ENCODE assay signal across 27 cellular contexts in genomic region chr12:121428883-121429282, GRCh38. TPM values are rescaled to one million over a fixed set of nuclear protein-coding genes. Genes with fewer than 3 reads are reported as not detected.
DNase-seq lines count a peak whose midpoint lies in the region; ATAC-seq and TF ChIP-seq lines count a peak whose summit lies in the region.
"Had no signal": no experiment of that assay in that cellular context is flagged by ENCODE, and none has a peak within 500 bp of the region (broad histone marks: within the 10 kb centered on the region; RNA-seq: fewer than 3 reads in every experiment).

No MANE protein-coding gene starts in this region.

- H3K27me3 ChIP-seq in DOHH2 (ENCODE audit: control insufficient read depth, low read length) (no peaks in the 10 kb centered on the region), mesenchymal stem cell (ENCODE audit: control insufficient read depth in 1 of 2, insufficient read depth in 1 of 2, low read length in 2 of 2) (no peaks in the 10 kb centered on the region), foreskin keratinocyte (no peaks in the 10 kb centered on the region)
- H3K27me3 ChIP-seq: esophagus squamous epithelium, hepatocyte, ovary had no signal

- no peak overlapping the region for H3K4ac ChIP-seq in mesenchymal stem cell (ENCODE audit: low read depth in 1 of 2, low read length in 2 of 2)

- H3K14ac ChIP-seq in mesenchymal stem cell (ENCODE audit: low read length in 2 of 2): no peak overlapping the region

- intact Hi-C loops in activated CD4-positive, alpha-beta T cell treated with anti-CD3 and anti-CD28 coated beads for 36 hours (cut with DNase I, micrococcal nuclease): no loop called here

- no peak overlapping the region for H3K4me3 Mint-ChIP-seq in activated CD4-positive, alpha-beta T cell treated with anti-CD3 and anti-CD28 coated beads for 36 hours
- no peak overlapping the region for H3K4me3 Mint-ChIP-seq in activated naive CD8-positive, alpha-beta T cell
- H3K4me3 Mint-ChIP-seq: activated CD4-positive, alpha-beta T cell treated with anti-CD3 and anti-CD28 coated beads, Interleukin-2, amount 10 ng/mL, durations not matched to agents 7 days and 5 days; IgD-negative memory B cell; nephron had no signal

- DNase-seq in activated CD4-positive, alpha-beta T cell treated with anti-CD3 and anti-CD28 coated beads for 36 hours: no peak
- DNase-seq in activated CD4-positive, alpha-beta T cell treated with anti-CD3 and anti-CD28 coated beads for 4 hours: no peak
- DNase-seq in mesenchymal stem cell (peak; percentile 13), COLO668 (lab: John Stamatoyannopoulos, UW; ENCODE audit: unreplicated experiment) (no peak), foreskin keratinocyte (no peak), NCI-H1417 treated with DMSO at 0.1 percent for 48 hours (lab: John Stamatoyannopoulos, UW) (no peak)
- DNase-seq: activated CD4-positive, alpha-beta T cell treated with anti-CD3 and anti-CD28 coated beads, Interleukin-2, amount 10 ng/mL, durations not matched to agents 7 days and 5 days; C1 segment of cervical spinal cord; Calu3; DND-41; esophagus squamous epithelium; GM23248; NCI-H1048; NCI-H1694 treated with DMSO at 0.1 percent for 48 hours; NCI-H446 treated with DMSO at 0.1 percent for 48 hours; ovary; stimulated activated naive CD4-positive, alpha-beta T cell; T1000; WERI-Rb-1 had no signal

- H4K20me1 ChIP-seq in DOHH2 (ENCODE audit: control insufficient read depth, insufficient read depth, low read depth, low read length): no peaks in the 10 kb centered on the region

- no peak overlapping the region for H2AK5ac ChIP-seq in mesenchymal stem cell (ENCODE audit: low read length, severe bottlenecking)

- no peaks in the 10 kb centered on the region for H3K27me3 Mint-ChIP-seq in activated CD4-positive, alpha-beta T cell treated with anti-CD3 and anti-CD28 coated beads for 36 hours
- H3K27me3 Mint-ChIP-seq in activated naive CD8-positive, alpha-beta T cell: no peaks in the 10 kb centered on the region
- H3K27me3 Mint-ChIP-seq: activated CD4-positive, alpha-beta T cell treated with anti-CD3 and anti-CD28 coated beads, Interleukin-2, amount 10 ng/mL, durations not matched to agents 7 days and 5 days; IgD-negative memory B cell had no signal

- H3K36me3 ChIP-seq in DOHH2 (ENCODE audit: control insufficient read depth, low read length) (peaks cover 85% of the 10 kb centered on the region), mesenchymal stem cell (ENCODE audit: control insufficient read depth in 1 of 2, insufficient read depth in 2 of 2, low read depth in 1 of 2, low read length in 2 of 2) (peaks cover 36 to 94% of the 10 kb centered on the region in 2 experiments)
- H3K36me3 ChIP-seq: ovary had no signal

- H3K18ac ChIP-seq in mesenchymal stem cell (ENCODE audit: low read depth in 1 of 2, low read length in 2 of 2): no peak overlapping the region

- no peak for ATAC-seq in activated CD4-positive, alpha-beta T cell treated with anti-CD3 and anti-CD28 coated beads for 36 hours
- no peak for ATAC-seq in foreskin keratinocyte

- no peak overlapping the region for H4K8ac ChIP-seq in mesenchymal stem cell (ENCODE audit: low read length)

- peaks cover 33% of the 10 kb centered on the region for H3K79me2 ChIP-seq in DOHH2 (ENCODE audit: control insufficient read depth, low read length)
- H3K79me2 ChIP-seq: hepatocyte had no signal

- H4K91ac ChIP-seq in mesenchymal stem cell (ENCODE audit: low read length): no peak overlapping the region

- H2AFZ ChIP-seq in mesenchymal stem cell (ENCODE audit: low read depth, low read length): no peak overlapping the region
- H2AFZ ChIP-seq: GM23248, hepatocyte had no signal

- H3K79me1 ChIP-seq in mesenchymal stem cell (replicated peaks; ENCODE audit: low read length, poor library complexity, severe bottlenecking): peaks cover 14% of the 10 kb centered on the region

- no peaks in the 10 kb centered on the region for H3K4me1 Mint-ChIP-seq in activated CD4-positive, alpha-beta T cell treated with anti-CD3 and anti-CD28 coated beads for 36 hours
- no peaks in the 10 kb centered on the region for H3K4me1 Mint-ChIP-seq in activated naive CD8-positive, alpha-beta T cell (ENCODE audit: low read depth)

- no peaks in the 10 kb centered on the region for H3K9me3 Mint-ChIP-seq in activated CD4-positive, alpha-beta T cell treated with anti-CD3 and anti-CD28 coated beads for 36 hours (ENCODE audit: low read depth)
- H3K9me3 Mint-ChIP-seq in activated naive CD8-positive, alpha-beta T cell (ENCODE audit: low read depth): no peaks in the 10 kb centered on the region
- H3K9me3 Mint-ChIP-seq: activated CD4-positive, alpha-beta T cell treated with anti-CD3 and anti-CD28 coated beads, Interleukin-2, amount 10 ng/mL, durations not matched to agents 7 days and 5 days; IgD-negative memory B cell; nephron had no signal

- H2BK120ac ChIP-seq in mesenchymal stem cell (ENCODE audit: low read depth, low read length): no peak overlapping the region

- H3K9ac ChIP-seq in mesenchymal stem cell (ENCODE audit: low read length): no peak overlapping the region
- H3K9ac ChIP-seq: GM23248 had no signal

- no peak for TF ChIP-seq CTCF in DOHH2 (IDR thresholded peaks at IDR 0.05; ENCODE audit: low read depth, low read length, poor library complexity, severe bottlenecking)
- no peak for TF ChIP-seq CTCF in foreskin keratinocyte (conservative IDR thresholded peaks at IDR 0.05)

- H3K4me3 ChIP-seq in DOHH2 (ENCODE audit: low read length): no peak overlapping the region
- H3K4me3 ChIP-seq in mesenchymal stem cell (ENCODE audit: insufficient read depth in 1 of 2, low read depth in 1 of 2, low read length in 2 of 2): no peak overlapping the region
- H3K4me3 ChIP-seq: esophagus squamous epithelium, GM23248, hepatocyte, lung, ovary, thoracic aorta had no signal

- no peak overlapping the region for H2BK12ac ChIP-seq in mesenchymal stem cell (ENCODE audit: low read length in 2 of 2)

- H3K27ac Mint-ChIP-seq in activated CD4-positive, alpha-beta T cell treated with anti-CD3 and anti-CD28 coated beads for 36 hours: peak overlapping the region; percentile 56
- H3K27ac Mint-ChIP-seq in activated naive CD8-positive, alpha-beta T cell: peak overlapping the region; percentile 35
- H3K27ac Mint-ChIP-seq: activated CD4-positive, alpha-beta T cell treated with anti-CD3 and anti-CD28 coated beads, Interleukin-2, amount 10 ng/mL, durations not matched to agents 7 days and 5 days; nephron had no signal

- no peak overlapping the region for H2BK15ac ChIP-seq in mesenchymal stem cell (ENCODE audit: low read depth, poor library complexity, severe bottlenecking)

- H3K23ac ChIP-seq in mesenchymal stem cell (ENCODE audit: low read length in 2 of 2): no peak overlapping the region

- H3F3A ChIP-seq in DOHH2 (ENCODE audit: control insufficient read depth, insufficient read depth): peaks cover 39% of the 10 kb centered on the region

- no peaks in the 10 kb centered on the region for H3K9me3 ChIP-seq in DOHH2 (ENCODE audit: control insufficient read depth, insufficient read depth, low read length)
- no peaks in the 10 kb centered on the region for H3K9me3 ChIP-seq in mesenchymal stem cell (ENCODE audit: control insufficient read depth, low read length)
- H3K9me3 ChIP-seq: esophagus squamous epithelium, ovary, thoracic aorta had no signal

- 99% methylated on average over 5 of the region's 6 CpGs for WGBS in mesenchymal stem cell

- H2BK5ac ChIP-seq in mesenchymal stem cell (ENCODE audit: low read depth, low read length, poor library complexity, severe bottlenecking): no peak overlapping the region

- H3K27ac ChIP-seq in DOHH2 (ENCODE audit: low read depth, low read length) (0 out of 2 replicates have a peak overlapping the region, but pooled peaks have one; percentile 9), mesenchymal stem cell (ENCODE audit: low read length, poor library complexity, severe bottlenecking) (no peak overlapping the region), foreskin keratinocyte (no peak overlapping the region)
- H3K27ac ChIP-seq: 22Rv1, esophagus squamous epithelium, GM23248, hepatocyte, ovary, thoracic aorta, WERI-Rb-1 had no signal

- no peak overlapping the region for H3K4me2 ChIP-seq in DOHH2 (ENCODE audit: low read length)
- no peak overlapping the region for H3K4me2 ChIP-seq in mesenchymal stem cell (ENCODE audit: low read length, poor library complexity, severe bottlenecking)
- H3K4me2 ChIP-seq: hepatocyte had no signal

- CTCF ChIA-PET in activated CD4-positive, alpha-beta T cell treated with anti-CD3 and anti-CD28 coated beads for 36 hours (lab: Charles Lee): interaction anchor here (0.5 to 1.7 kb wide), 2 partner anchors 14 to 54 kb away, joined by 6 read pairs; no protein-coding TSS in a partner anchor

- no peaks in the 10 kb centered on the region for H3K9me2 ChIP-seq in DOHH2 (replicated peaks; ENCODE audit: control insufficient read depth, low read length)

- POLR2A ChIA-PET in activated CD4-positive, alpha-beta T cell treated with anti-CD3 and anti-CD28 coated beads for 36 hours (lab: Charles Lee): no interaction called here

- H3K4me1 ChIP-seq in DOHH2 (ENCODE audit: control insufficient read depth, low read length): peaks cover 51% of the 10 kb centered on the region
- peaks cover 3% of the 10 kb centered on the region for H3K4me1 ChIP-seq in mesenchymal stem cell (ENCODE audit: control insufficient read depth, insufficient read depth, low read depth, low read length)
- H3K4me1 ChIP-seq in foreskin keratinocyte: no peaks in the 10 kb centered on the region
- H3K4me1 ChIP-seq: esophagus squamous epithelium had no signal

- H3K36me3 Mint-ChIP-seq in activated CD4-positive, alpha-beta T cell treated with anti-CD3 and anti-CD28 coated beads for 36 hours (ENCODE audit: low read depth): peaks cover 74% of the 10 kb centered on the region
- H3K36me3 Mint-ChIP-seq in activated naive CD8-positive, alpha-beta T cell: peaks cover 4% of the 10 kb centered on the region

RNA-seq across cellular contexts. Expression of gene RNF34, which starts 29.0 kb away (rescaled TPM):
- 10 to 100 TPM; 64.2 to 75.7 TPM for total RNA-seq in activated CD4-positive, alpha-beta T cell treated with anti-CD3 and anti-CD28 coated beads for 36 hours
- polyA plus RNA-seq in mesenchymal stem cell (2013, experiment 1 of 2): 27.9 TPM
- polyA plus RNA-seq in mesenchymal stem cell (2013, experiment 2 of 2): 27.6 TPM
- 46.8 and 52.5 TPM in 2 replicates for total RNA-seq in foreskin keratinocyte
- polyA plus RNA-seq in foreskin keratinocyte: 29.2 and 33.8 TPM in 2 replicates
